21 cellular contexts compared by ENCODE assay signal in genomic region chr1:200794506-200795065, GRCh38. TPM values are rescaled to one million over a fixed set of nuclear protein-coding genes. Genes with fewer than 3 reads are reported as not detected.
DNase-seq lines count a peak whose midpoint lies in the region; ATAC-seq and TF ChIP-seq lines count a peak whose summit lies in the region.
"Had no signal": no experiment of that assay in that cellular context is flagged by ENCODE, and none has a peak within 500 bp of the region (broad histone marks: within the 10 kb centered on the region; RNA-seq: fewer than 3 reads in every experiment).

No MANE protein-coding gene starts in this region.

- peak; percentile 17; the same call in 1 of the 2 replicates for ATAC-seq in HCT116
- ATAC-seq: CD8-positive, alpha-beta T cell; K562 had no signal

- RAD21 ChIA-PET in HCT116 (lab: Charles Lee; ENCODE audit: low non-redundant PET in 1 of 2, low total read pairs in 2 of 2, uncharacterized antibody in 2 of 2, unreplicated experiment in 2 of 2) = interaction anchor here in 1 of 2 experiments (0.6 kb wide), 1 partner anchor 172 kb away, joined by 3 read pairs; no protein-coding TSS in a partner anchor

- H3K4me3 Mint-ChIP-seq in neural crest cell = no peak overlapping the region
- H3K4me3 Mint-ChIP-seq: CD8-positive, alpha-beta T cell; nephron progenitor cell; T-helper 1 cell treated with Interleukin-12 subunit alpha and Interleukin-12 subunit beta and Interleukin-4 antibody, amounts not matched to agents 30 μg/mL and 1 μg/mL, for 36 hours had no signal

- H3K36me3 ChIP-seq in HCT116 (ENCODE audit: control insufficient read depth in 1 of 2, insufficient read depth in 2 of 2, low read length in 2 of 2) = no peaks in the 10 kb centered on the region
- H3K36me3 ChIP-seq in transverse colon = no peaks in the 10 kb centered on the region
- H3K36me3 ChIP-seq: prostate gland had no signal

- no peaks in the 10 kb centered on the region for H3K27me3 ChIP-seq in HCT116 (ENCODE audit: insufficient read depth, low read length)
- no peaks in the 10 kb centered on the region for H3K27me3 ChIP-seq in transverse colon
- H3K27me3 ChIP-seq: hepatocyte had no signal

- peaks cover 6% of the 10 kb centered on the region for H3K9me3 Mint-ChIP-seq in neural crest cell
- H3K9me3 Mint-ChIP-seq: CD8-positive, alpha-beta T cell; T-helper 1 cell treated with Interleukin-12 subunit alpha and Interleukin-12 subunit beta and Interleukin-4 antibody, amounts not matched to agents 30 μg/mL and 1 μg/mL, for 36 hours had no signal

- H3K27ac ChIP-seq in HCT116 (ENCODE audit: low read depth, low read length) (no peak overlapping the region), transverse colon (no peak overlapping the region)
- H3K27ac ChIP-seq: hepatocyte, prostate gland had no signal

- peak overlapping the region; percentile 28 for H3K27ac Mint-ChIP-seq in neural crest cell (ENCODE audit: unreplicated experiment)
- H3K27ac Mint-ChIP-seq: CD8-positive, alpha-beta T cell; nephron progenitor cell; T-helper 1 cell treated with Interleukin-12 subunit alpha and Interleukin-12 subunit beta and Interleukin-4 antibody, amounts not matched to agents 30 μg/mL and 1 μg/mL, for 36 hours had no signal

- intact Hi-C loops in HCT116 (cut with micrococcal nuclease) = no loop called here
- intact Hi-C loops in transverse colon (cut with DNase I; ENCODE audit: low total_unique reads) = no loop called here

- TF ChIP-seq RAD21 in HCT116 (IDR thresholded peaks at IDR 0.05; ENCODE audit: low read depth) = no peak

- H3K9me3 ChIP-seq in HCT116 (ENCODE audit: control insufficient read depth in 1 of 2, insufficient read depth in 1 of 2, low read depth in 1 of 2, low read length in 2 of 2) (no peaks in the 10 kb centered on the region), transverse colon (no peaks in the 10 kb centered on the region)
- H3K9me3 ChIP-seq: prostate gland had no signal

- no peaks in the 10 kb centered on the region for H3K27me3 Mint-ChIP-seq in neural crest cell (ENCODE audit: low read depth)

- CTCF ChIA-PET in HCT116 (lab: Charles Lee) = no interaction called here

- H3K36me3 Mint-ChIP-seq in neural crest cell (ENCODE audit: low read depth) = peaks cover 20% of the 10 kb centered on the region
- H3K36me3 Mint-ChIP-seq: CD8-positive, alpha-beta T cell had no signal

- no peak overlapping the region for H3K9ac ChIP-seq in HCT116 (ENCODE audit: low read length)

- peaks cover under 1% of the 10 kb centered on the region for H3K4me1 Mint-ChIP-seq in neural crest cell

- peaks cover 6 to 18% of the 10 kb centered on the region in 2 experiments for H3K4me1 ChIP-seq in HCT116 (ENCODE audit: control insufficient read depth in 1 of 2, insufficient read depth in 2 of 2, low read length in 2 of 2)
- H3K4me1 ChIP-seq in transverse colon = peaks cover 5 to 22% (median 14%) of the 10 kb centered on the region in 4 donors
- H3K4me1 ChIP-seq: prostate gland had no signal

- no peaks in the 10 kb centered on the region for H3K9me2 ChIP-seq in HCT116 (ENCODE audit: insufficient read depth)

- H4K20me1 ChIP-seq in HCT116 (ENCODE audit: insufficient read depth) = no peaks in the 10 kb centered on the region; the same call in 1 of the 2 replicates

- peak overlapping the region; percentile 21; the same call in 1 of the 2 replicates for H3K4me2 ChIP-seq in HCT116 (ENCODE audit: low read length)
- H3K4me2 ChIP-seq: hepatocyte had no signal

- in situ Hi-C loops in transverse colon (cut with MboI; ENCODE audit: low pct_ligation_motif_present in 1 of 4, low pct_unique_long_range_greater_than_20kb in 1 of 4, low sequenced_read_pairs in 3 of 4) = no loop called here

- BruUV-seq in HCT116 (replicated peaks; lab: Mats Ljungman, UMichigan) = no TSS peak

- TF ChIP-seq CTCF in HCT116 (IDR thresholded peaks at IDR 0.05 in 2 of 3, conservative IDR thresholded peaks at IDR 0.05 in 1 of 3; ENCODE audit: borderline replicate concordance in 1 of 3, insufficient read depth in 1 of 3, low read depth in 2 of 3, low read length in 2 of 3) (no peak), neural crest cell (conservative IDR thresholded peaks at IDR 0.05) (no peak), transverse colon (IDR thresholded peaks at IDR 0.05) (no peak)

- WGBS in transverse colon (ENCODE audit: low coverage in 1 of 2), 2 donors = 93 to 100% methylated on average over 1 of the region's 1 CpG

- H2AFZ ChIP-seq in HCT116 (ENCODE audit: low read depth, low read length, poor library complexity, severe bottlenecking) = no peak overlapping the region
- H2AFZ ChIP-seq: hepatocyte had no signal

- DNase-seq in D341Med (ENCODE audit: low spot score) (peak; percentile 53), HCT116 (ENCODE audit: low read depth, low spot score) (no peak), cerebellar cortex (ENCODE audit: low spot score) (peak; percentile 60), neural crest cell (ENCODE audit: low read depth, low spot score) (no peak), transverse colon (no peak), mucosa of gallbladder (ENCODE audit: low spot score) (no peak)
- DNase-seq in stimulated activated CD8-positive, alpha-beta memory T cell treated with anti-CD3 and anti-CD28 coated beads, Interleukin-4, amount 100 ng/mL, for 48 hours = no peak
- DNase-seq: activated CD4-positive, alpha-beta T cell treated with anti-CD3 and anti-CD28 coated beads, Interleukin-2, amount 50 U/mL, for 1 hour; activated T-cell treated with anti-CD3 and anti-CD28 coated beads for 4 hours; CD8-positive, alpha-beta T cell; cerebellar nuclear complex; DMS79; effector memory CD4-positive, alpha-beta T cell; NCI-H2081 treated with DMSO at 0.1 percent for 48 hours; NCI-H526; nephron progenitor cell; SIG-M5 had no signal

- POLR2A ChIA-PET in HCT116 (lab: Charles Lee) = no interaction called here

- TF ChIP-seq POLR2A in HCT116 (IDR thresholded peaks at IDR 0.05; ENCODE audit: borderline replicate concordance, extremely low read depth, insufficient read depth, insufficient read length) = no peak
- TF ChIP-seq POLR2A in transverse colon (IDR thresholded peaks at IDR 0.05) = no peak

- H3K79me2 ChIP-seq in HCT116 (ENCODE audit: insufficient read depth, low read length) = peaks cover 63% of the 10 kb centered on the region

- TF ChIP-seq EP300 in transverse colon (IDR thresholded peaks at IDR 0.05; ENCODE audit: low read depth) = no peak

- H3K4me3 ChIP-seq in HCT116 (replicated peaks in 1 of 2; ENCODE audit: low read depth in 1 of 2, low read length in 2 of 2) (no peak overlapping the region), transverse colon (no peak overlapping the region)
- H3K4me3 ChIP-seq: hepatocyte, K562, prostate gland had no signal

TF ChIP-seq in HCT116, 20 proteins besides CTCF, POLR2A, EP300 and RAD21 (continues in another document):
- no peak for TF ChIP-seq CEBPB (IDR thresholded peaks at IDR 0.05; ENCODE audit: low read depth)
- TF ChIP-seq REST (IDR thresholded peaks at IDR 0.05; ENCODE audit: low read depth) = no peak
- TF ChIP-seq ATF3 (IDR thresholded peaks at IDR 0.05) = no peak
- no peak for TF ChIP-seq JUND (IDR thresholded peaks at IDR 0.05)
- no peak for TF ChIP-seq TCF7L2 (IDR thresholded peaks at IDR 0.05; ENCODE audit: borderline replicate concordance, extremely low read depth, insufficient read depth, insufficient read length)
- TF ChIP-seq SP1 (IDR thresholded peaks at IDR 0.05; ENCODE audit: low read depth) = no peak
- no peak for TF ChIP-seq FOSL1 (IDR thresholded peaks at IDR 0.05; ENCODE audit: low read depth)
- TF ChIP-seq ELF1 (IDR thresholded peaks at IDR 0.05; ENCODE audit: borderline replicate concordance, low read depth) = no peak

RNA-seq across cellular contexts. Expression of gene CAMSAP2, which starts 55.9 kb away (rescaled TPM):
- total RNA-seq in HCT116 (2021; ENCODE audit: unreplicated experiment) (25.0 TPM), neural crest cell (40.3 and 44.8 TPM in 2 replicates), transverse colon (10 to 100 TPM in 1 of 4 donors, 1 to 10 TPM in 3; 8.2 to 12.5 (median 9.1) TPM), mucosa of gallbladder (21.4 TPM)
- polyA plus RNA-seq in HCT116 (2012) = 7.4 and 9.2 TPM in 2 replicates

Comparison
In these comparisons a context has a peak if more than half of its experiments do, and no peak if none do; other contexts are left out.
1. DNase-seq: peak in D341Med (single experiment) and cerebellar cortex (single experiment); none in HCT116 (single experiment), neural crest cell (single experiment), transverse colon (single experiment), mucosa of gallbladder (single experiment) and stimulated activated CD8-positive, alpha-beta memory T cell treated with anti-CD3 and anti-CD28 coated beads, Interleukin-4, amount 100 ng/mL, for 48 hours (single experiment).